Comparison of ENCODE assay signal across 1 cellular context in the genomic region with DNA sequence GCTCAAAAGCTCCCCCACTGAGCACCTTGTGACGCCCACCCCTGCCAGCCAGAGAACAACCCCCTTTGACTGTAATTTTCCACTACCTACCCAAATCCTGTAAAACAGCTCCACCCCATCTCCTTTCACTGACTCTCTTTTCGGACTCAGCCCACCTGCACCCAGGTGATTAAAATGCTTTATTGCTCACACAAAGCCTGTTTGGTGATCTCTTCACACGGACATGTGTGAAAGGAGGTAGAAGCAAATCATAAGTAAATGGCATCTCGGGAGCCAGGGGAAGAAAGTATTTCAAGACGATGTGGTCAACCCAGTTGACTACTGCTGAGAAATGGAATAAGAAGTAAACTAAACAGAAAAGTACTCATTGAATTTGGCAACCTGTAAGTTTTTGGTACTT.
TF ChIP-seq lines count a peak whose summit lies in the region.

No MANE protein-coding gene starts in this region.

TF ChIP-seq in WTC11, 78 proteins besides CTCF, POLR2A, EP300 and RAD21 (continued from another document):
- TF ChIP-seq, protein P1, sequence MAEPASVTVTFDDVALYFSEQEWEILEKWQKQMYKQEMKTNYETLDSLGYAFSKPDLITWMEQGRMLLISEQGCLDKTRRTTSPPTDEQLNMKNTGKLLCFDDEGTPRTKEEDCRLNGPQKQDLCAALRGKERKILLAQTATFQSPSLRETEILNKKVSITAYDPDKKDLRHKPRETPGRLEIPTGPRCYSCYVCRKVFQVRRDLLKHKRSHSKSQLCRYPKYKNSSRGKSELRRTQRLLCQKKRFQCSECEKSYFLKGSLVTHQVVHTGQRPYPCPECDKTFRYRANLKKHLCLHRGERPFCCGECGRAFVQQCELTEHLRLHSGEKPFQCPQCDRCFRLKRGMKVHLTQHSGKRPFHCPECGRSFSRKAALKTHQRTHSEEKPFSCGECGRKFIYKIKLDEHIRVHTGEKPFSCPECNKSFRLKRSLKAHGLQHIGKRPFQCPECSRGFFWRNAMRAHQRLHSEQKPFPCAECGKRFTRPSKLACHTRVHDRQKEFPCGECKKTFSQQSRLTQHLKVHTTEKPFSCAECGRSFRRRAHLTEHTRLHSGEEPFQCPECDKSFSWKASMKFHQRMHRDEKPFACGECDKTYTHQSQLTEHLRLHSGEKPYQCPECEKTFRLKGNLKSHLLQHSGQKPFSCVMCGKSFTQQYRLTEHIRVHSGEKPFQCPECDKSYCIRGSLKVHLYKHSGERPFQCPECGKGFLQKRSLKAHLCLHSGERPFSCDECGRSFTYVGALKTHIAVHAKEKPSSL (CRISPR knock-in tag; conservative IDR thresholded peaks at IDR 0.05), result no peak
